Comparison of ENCODE assay signal across 22 cellular contexts in genomic region chr2:59988337-59988736, GRCh38.
DNase-seq lines count a peak whose midpoint lies in the region; ATAC-seq and TF ChIP-seq lines count a peak whose summit lies in the region.
"Had no signal": no experiment of that assay in that cellular context is flagged by ENCODE, and none has a peak within 500 bp of the region (broad histone marks: within the 10 kb centered on the region; RNA-seq: fewer than 3 reads in every experiment).

No MANE protein-coding gene starts in this region.

- H3K36me3 ChIP-seq in GM23338 (ENCODE audit: insufficient read depth) (no peaks in the 10 kb centered on the region), mucosa of descending colon (ENCODE audit: low read depth) (no peaks in the 10 kb centered on the region)
- H3K36me3 ChIP-seq: BE2C, BLaER1 had no signal

- H3K79me2 ChIP-seq in GM23338 (replicated peaks; ENCODE audit: insufficient read depth): no peaks in the 10 kb centered on the region

- H3K4me3 Mint-ChIP-seq in GM23338: no peak overlapping the region
- no peak overlapping the region for H3K4me3 Mint-ChIP-seq in activated T-helper 1 cell treated with anti-CD3 and anti-CD28 coated beads, Interleukin-12 subunit alpha, Interleukin-12 subunit beta, Interleukin-2, Interleukin-4 antibody, amounts not matched to agents 30 ng/mL and 10 ng/mL and 1 ng/mL, durations not matched to agents 14 hours and 24 hours and 36 hours
- no peak overlapping the region for H3K4me3 Mint-ChIP-seq in stimulated activated naive B cell treated with anti-CD40 and anti-IgM and Interleukin-4, amounts not matched to agents 10 μg/mL and 1 μg/mL and 100 μg/mL, for 72 hours
- H3K4me3 Mint-ChIP-seq: CD14-positive monocyte; CD4-positive, alpha-beta memory T cell; CD4-positive, CD25-positive, alpha-beta regulatory T cell; CD8-positive, alpha-beta memory T cell had no signal

- H3K4me3 ChIP-seq in GM23338 (no peak overlapping the region), mucosa of descending colon (no peak overlapping the region)
- H3K4me3 ChIP-seq: BLaER1 had no signal

- no peaks in the 10 kb centered on the region for H3K27me3 ChIP-seq in GM23338 (ENCODE audit: insufficient read depth)
- H3K27me3 ChIP-seq: BE2C, BLaER1 had no signal

- peaks cover 2% of the 10 kb centered on the region; the same call in 2 of the 3 replicates for H3K4me1 Mint-ChIP-seq in GM23338
- H3K4me1 Mint-ChIP-seq in activated T-helper 1 cell treated with anti-CD3 and anti-CD28 coated beads, Interleukin-12 subunit alpha, Interleukin-12 subunit beta, Interleukin-2, Interleukin-4 antibody, amounts not matched to agents 30 ng/mL and 10 ng/mL and 1 ng/mL, durations not matched to agents 14 hours and 24 hours and 36 hours (ENCODE audit: low read depth): no peaks in the 10 kb centered on the region
- peaks cover 0 to 1% of the 10 kb centered on the region in 2 donors for H3K4me1 Mint-ChIP-seq in stimulated activated naive B cell treated with anti-CD40 and anti-IgM and Interleukin-4, amounts not matched to agents 10 μg/mL and 1 μg/mL and 100 μg/mL, for 72 hours
- H3K4me1 Mint-ChIP-seq: CD14-positive monocyte; CD4-positive, alpha-beta memory T cell; CD4-positive, CD25-positive, alpha-beta regulatory T cell; CD8-positive, alpha-beta memory T cell had no signal

- no peaks in the 10 kb centered on the region for H4K20me1 ChIP-seq in GM23338 (replicated peaks; ENCODE audit: insufficient read depth)
- H4K20me1 ChIP-seq: BLaER1 had no signal

- H3K36me3 Mint-ChIP-seq in GM23338 (ENCODE audit: low read depth): no peaks in the 10 kb centered on the region
- no peaks in the 10 kb centered on the region for H3K36me3 Mint-ChIP-seq in activated T-helper 1 cell treated with anti-CD3 and anti-CD28 coated beads, Interleukin-12 subunit alpha, Interleukin-12 subunit beta, Interleukin-2, Interleukin-4 antibody, amounts not matched to agents 30 ng/mL and 10 ng/mL and 1 ng/mL, durations not matched to agents 14 hours and 24 hours and 36 hours (ENCODE audit: low read depth)
- H3K36me3 Mint-ChIP-seq in stimulated activated naive B cell treated with anti-CD40 and anti-IgM and Interleukin-4, amounts not matched to agents 10 μg/mL and 1 μg/mL and 100 μg/mL, for 72 hours: no peaks in the 10 kb centered on the region
- H3K36me3 Mint-ChIP-seq: CD14-positive monocyte; CD4-positive, alpha-beta memory T cell; CD4-positive, CD25-positive, alpha-beta regulatory T cell; CD8-positive, alpha-beta memory T cell had no signal

- H2AFZ ChIP-seq in GM23338: peak overlapping the region; percentile 66; the same call in 1 of the 2 replicates

- intact Hi-C loops in mucosa of descending colon (cut with DNase I, micrococcal nuclease): no loop called here
- intact Hi-C loops in activated T-helper 1 cell treated with anti-CD3 and anti-CD28 coated beads, Interleukin-12 subunit alpha, Interleukin-12 subunit beta, Interleukin-2, Interleukin-4 antibody, amounts not matched to agents 30 ng/mL and 10 ng/mL and 1 ng/mL, durations not matched to agents 14 hours and 24 hours and 36 hours (cut with micrococcal nuclease): no loop called here

- H3F3A ChIP-seq in GM23338 (replicated peaks; ENCODE audit: low read depth): no peaks in the 10 kb centered on the region

- no peaks in the 10 kb centered on the region for H3K4me1 ChIP-seq in GM23338 (ENCODE audit: insufficient read depth)
- no peaks in the 10 kb centered on the region for H3K4me1 ChIP-seq in mucosa of descending colon (ENCODE audit: low read depth)
- H3K4me1 ChIP-seq: BE2C, BLaER1 had no signal

- H3K9me2 ChIP-seq in GM23338 (ENCODE audit: insufficient read depth): peaks cover 4% of the 10 kb centered on the region; the same call in 1 of the 2 replicates

- H3K9me3 Mint-ChIP-seq in GM23338: no peaks in the 10 kb centered on the region
- no peaks in the 10 kb centered on the region for H3K9me3 Mint-ChIP-seq in activated T-helper 1 cell treated with anti-CD3 and anti-CD28 coated beads, Interleukin-12 subunit alpha, Interleukin-12 subunit beta, Interleukin-2, Interleukin-4 antibody, amounts not matched to agents 30 ng/mL and 10 ng/mL and 1 ng/mL, durations not matched to agents 14 hours and 24 hours and 36 hours
- H3K9me3 Mint-ChIP-seq in stimulated activated naive B cell treated with anti-CD40 and anti-IgM and Interleukin-4, amounts not matched to agents 10 μg/mL and 1 μg/mL and 100 μg/mL, for 72 hours: no peaks in the 10 kb centered on the region
- H3K9me3 Mint-ChIP-seq: CD4-positive, alpha-beta memory T cell had no signal

- H3K27ac ChIP-seq in GM23338 (ENCODE audit: low read depth): no peak overlapping the region
- H3K27ac ChIP-seq: BLaER1 had no signal

- ATAC-seq in GM23338 (no peak), mucosa of descending colon (peak; percentile 51)
- ATAC-seq in stimulated activated naive B cell treated with anti-CD40 and anti-IgM and Interleukin-4, amounts not matched to agents 10 μg/mL and 1 μg/mL and 100 μg/mL, for 72 hours (replicated peaks): no peak

- no peak overlapping the region for H3K4me2 ChIP-seq in GM23338
- H3K4me2 ChIP-seq: BLaER1 had no signal

- TF ChIP-seq CTCF in GM23338 (conservative IDR thresholded peaks at IDR 0.05; ENCODE audit: low read depth in 2 of 2) (no peak), mucosa of descending colon (IDR thresholded peaks at IDR 0.05) (no peak)

- DNase-seq in GM23338 (ENCODE audit: low spot score): no peak
- no peak for DNase-seq in mucosa of descending colon
- DNase-seq in activated T-helper 1 cell treated with anti-CD3 and anti-CD28 coated beads, Interleukin-12 subunit alpha, Interleukin-12 subunit beta, Interleukin-2, Interleukin-4 antibody, amounts not matched to agents 30 ng/mL and 10 ng/mL and 1 ng/mL, durations not matched to agents 14 hours and 24 hours and 36 hours (ENCODE audit: low spot score): no peak
- DNase-seq in stimulated activated naive B cell treated with anti-CD40 and anti-IgM and Interleukin-4, amounts not matched to agents 10 μg/mL and 1 μg/mL and 100 μg/mL, for 72 hours: no peak
- no peak for DNase-seq in hypothalamus (lab: John Stamatoyannopoulos, UW)
- DNase-seq: 8988T; ACHN; BE2C; C1 segment of cervical spinal cord; CD4-positive, alpha-beta memory T cell; CD4-positive, CD25-positive, alpha-beta regulatory T cell; CD8-positive, alpha-beta memory T cell; COR-L47; DMS 273 treated with DMSO at 0.1 percent for 48 hours; DMS153; DMS53; DMS79; DND-41; EL; GF-D8 had no signal

- H3K27me3 Mint-ChIP-seq in GM23338 (ENCODE audit: insufficient read depth, low read depth, poor library complexity): no peaks in the 10 kb centered on the region
- H3K27me3 Mint-ChIP-seq in activated T-helper 1 cell treated with anti-CD3 and anti-CD28 coated beads, Interleukin-12 subunit alpha, Interleukin-12 subunit beta, Interleukin-2, Interleukin-4 antibody, amounts not matched to agents 30 ng/mL and 10 ng/mL and 1 ng/mL, durations not matched to agents 14 hours and 24 hours and 36 hours (ENCODE audit: insufficient read depth): no peaks in the 10 kb centered on the region
- H3K27me3 Mint-ChIP-seq in stimulated activated naive B cell treated with anti-CD40 and anti-IgM and Interleukin-4, amounts not matched to agents 10 μg/mL and 1 μg/mL and 100 μg/mL, for 72 hours: no peaks in the 10 kb centered on the region
- H3K27me3 Mint-ChIP-seq: CD4-positive, alpha-beta memory T cell; CD4-positive, CD25-positive, alpha-beta regulatory T cell had no signal

- H3K9me3 ChIP-seq in mucosa of descending colon: no peaks in the 10 kb centered on the region
- H3K9me3 ChIP-seq: BE2C, BLaER1 had no signal

- no peak overlapping the region for H3K27ac Mint-ChIP-seq in GM23338
- no peak overlapping the region for H3K27ac Mint-ChIP-seq in activated T-helper 1 cell treated with anti-CD3 and anti-CD28 coated beads, Interleukin-12 subunit alpha, Interleukin-12 subunit beta, Interleukin-2, Interleukin-4 antibody, amounts not matched to agents 30 ng/mL and 10 ng/mL and 1 ng/mL, durations not matched to agents 14 hours and 24 hours and 36 hours
- H3K27ac Mint-ChIP-seq in stimulated activated naive B cell treated with anti-CD40 and anti-IgM and Interleukin-4, amounts not matched to agents 10 μg/mL and 1 μg/mL and 100 μg/mL, for 72 hours: no peak overlapping the region
- H3K27ac Mint-ChIP-seq: CD14-positive monocyte; CD4-positive, alpha-beta memory T cell; CD4-positive, CD25-positive, alpha-beta regulatory T cell; CD8-positive, alpha-beta memory T cell had no signal

TF ChIP-seq in GM23338, 12 proteins besides CTCF, POLR2A, EP300 and RAD21 (continues in another document):
- TF ChIP-seq EZH2phosphoT487 (IDR thresholded peaks at IDR 0.05; ENCODE audit: unreplicated experiment) (no peak), ETS1 (IDR thresholded peaks at IDR 0.05) (no peak), JUNB (IDR thresholded peaks at IDR 0.05; ENCODE audit: unreplicated experiment) (no peak), ZNF331 (CRISPR knock-in tag; IDR thresholded peaks at IDR 0.05; ENCODE audit: low read depth) (no peak), CREB1 (CRISPR knock-in tag; IDR thresholded peaks at IDR 0.05; ENCODE audit: low read depth) (no peak), EZH2 (IDR thresholded peaks at IDR 0.05; ENCODE audit: low read depth, unreplicated experiment) (no peak)
